Comparison of ENCODE assay signal across 8 cellular contexts in genomic region chr12:45214739-45215418, GRCh38. TPM values are rescaled to one million over a fixed set of nuclear protein-coding genes. Genes with fewer than 3 reads are reported as not detected.
DNase-seq lines count a peak whose midpoint lies in the region; ATAC-seq and TF ChIP-seq lines count a peak whose summit lies in the region.

No MANE protein-coding gene starts in this region.

- peak overlapping the region; percentile 99 for H3K27ac Mint-ChIP-seq in endothelial cell (ENCODE audit: unreplicated experiment)

- CTCF ChIA-PET in Panc1 (lab: Charles Lee): no interaction called here

- H3K27me3 Mint-ChIP-seq in endothelial cell (ENCODE audit: unreplicated experiment): peaks cover 14% of the 10 kb centered on the region

- in situ Hi-C loops in Panc1 (cut with HindIII; ENCODE audit: low pct_unique_long_range_greater_than_20kb, low sequenced_read_pairs): no loop called here

- H3K9me3 Mint-ChIP-seq in endothelial cell (ENCODE audit: unreplicated experiment): no peaks in the 10 kb centered on the region

- TF ChIP-seq CTCF in Panc1 (IDR thresholded peaks at IDR 0.05) (no peak), endothelial cell (IDR thresholded peaks at IDR 0.05; ENCODE audit: unreplicated experiment) (no peak), neutrophil (IDR thresholded peaks at IDR 0.05) (no peak)

- intact Hi-C loops in Panc1 (cut with micrococcal nuclease; ENCODE audit: unreplicated experiment): no loop called here

- BruUV-seq in Panc1 (replicated peaks; lab: Mats Ljungman, UMichigan): TSS peak; percentile 94

- H3K27ac ChIP-seq in Panc1 (ENCODE audit: low read length) (peak overlapping the region; percentile 98), neutrophil (peak overlapping the region; percentile 80), substantia nigra (ENCODE audit: low read depth, low read length, poor library complexity, severe bottlenecking) (no peak overlapping the region)

- ATAC-seq in Panc1 (no peak), HG02981 (IDR thresholded peaks at IDR 0.05; ENCODE audit: unreplicated experiment) (no peak)

- no peaks in the 10 kb centered on the region for H3K36me3 Mint-ChIP-seq in endothelial cell (ENCODE audit: low read depth, unreplicated experiment)

- H3K4me1 ChIP-seq in ES-I3 (ENCODE audit: insufficient read depth, low read length) (peaks cover 13% of the 10 kb centered on the region), Panc1 (ENCODE audit: control insufficient read depth, insufficient read depth, low read length) (peaks cover 16% of the 10 kb centered on the region), neutrophil (ENCODE audit: control insufficient read depth in 1 of 2, insufficient read depth in 1 of 2, low read depth in 1 of 2, low read length in 1 of 2) (peaks cover 33 to 44% of the 10 kb centered on the region in 2 experiments)

- H3K27me3 ChIP-seq in Panc1 (ENCODE audit: control insufficient read depth, insufficient read depth, low read length) (no peaks in the 10 kb centered on the region), neutrophil (no peaks in the 10 kb centered on the region)

- H3K36me3 ChIP-seq in ES-I3 (ENCODE audit: insufficient read depth, low read length) (no peaks in the 10 kb centered on the region), Panc1 (ENCODE audit: control insufficient read depth, insufficient read depth, low read length) (peaks cover 2% of the 10 kb centered on the region; the same call in 1 of the 2 replicates), neutrophil (no peaks in the 10 kb centered on the region)

- POLR2A ChIA-PET in Panc1 (lab: Charles Lee): interaction anchor here (0.8 kb wide), 1 partner anchor 18 kb away, joined by 3 read pairs; no protein-coding TSS in a partner anchor

- peak overlapping the region; percentile 80 to 85 for H3K4me3 ChIP-seq in Panc1 (ENCODE audit: low read depth in 2 of 2, low read length in 2 of 2)
- peak overlapping the region; percentile 74 to 78 for H3K4me3 ChIP-seq in neutrophil (ENCODE audit: low read depth in 1 of 2, low read length in 1 of 2)

- H3K4me3 Mint-ChIP-seq in endothelial cell (ENCODE audit: unreplicated experiment): peak overlapping the region; percentile 96

- H3K9ac ChIP-seq in ES-I3 (ENCODE audit: low read depth, low read length): peak overlapping the region; percentile 66

- H3K4me1 Mint-ChIP-seq in endothelial cell (ENCODE audit: unreplicated experiment): peaks cover 20% of the 10 kb centered on the region

- DNase-seq in Panc1 (ENCODE audit: low read depth, low spot score) (no peak), endothelial cell (ENCODE audit: low spot score) (no peak), SKM-1 treated with dmso at 0.1 percent for 144 hours (lab: John Stamatoyannopoulos, UW; ENCODE audit: unreplicated experiment) (no peak), substantia nigra (lab: John Stamatoyannopoulos, UW) (no peak), NCI-H2171 (lab: John Stamatoyannopoulos, UW) (no peak)

- H3K9me3 ChIP-seq in ES-I3 (ENCODE audit: control insufficient read depth, insufficient read depth, low read length): no peaks in the 10 kb centered on the region
- no peaks in the 10 kb centered on the region for H3K9me3 ChIP-seq in Panc1 (ENCODE audit: control insufficient read depth, insufficient read depth, low read depth, low read length)
- no peaks in the 10 kb centered on the region for H3K9me3 ChIP-seq in neutrophil

RNA-seq across cellular contexts. Expression of gene ANO6, which starts 1.0 kb away (rescaled TPM):
- 120 TPM for total RNA-seq in Panc1 (2021; ENCODE audit: unreplicated experiment)
- polyA plus RNA-seq in Panc1 (2012; ENCODE audit: insufficient read length): 63.7 TPM
- 50.8 TPM for total RNA-seq in endothelial cell (ENCODE audit: unreplicated experiment)
